9 cellular contexts compared by ENCODE assay signal in genomic region chr10:91190876-91191580, GRCh38.
DNase-seq lines count a peak whose midpoint lies in the region; ATAC-seq and TF ChIP-seq lines count a peak whose summit lies in the region.
"Had no signal": no experiment of that assay in that cellular context is flagged by ENCODE, and none has a peak within 500 bp of the region (broad histone marks: within the 10 kb centered on the region; RNA-seq: fewer than 3 reads in every experiment).

No MANE protein-coding gene starts in this region.

- no peak for TF ChIP-seq CTCF in OCI-LY1 (IDR thresholded peaks at IDR 0.05; ENCODE audit: low read length)

- H3K79me2 ChIP-seq in OCI-LY1 (ENCODE audit: insufficient read depth, low read length), result peaks cover 37% of the 10 kb centered on the region

- ATAC-seq in GM21619 (IDR thresholded peaks at IDR 0.05; ENCODE audit: unreplicated experiment) (peak; percentile 72), HG02938 (IDR thresholded peaks at IDR 0.05; ENCODE audit: unreplicated experiment) (no peak)

- DNase-seq in COLO829 (ENCODE audit: low spot score), result peak; percentile 36
- no peak for DNase-seq in DMS79 treated with DMSO at 0.1 percent for 48 hours (lab: John Stamatoyannopoulos, UW)
- no peak for DNase-seq in NCI-H82 (lab: John Stamatoyannopoulos, UW)
- no peak for DNase-seq in stimulated activated naive CD4-positive, alpha-beta T cell (lab: John Stamatoyannopoulos, UW)
- DNase-seq: lower lobe of right lung had no signal

- H3K4me3 ChIP-seq in OCI-LY1 (ENCODE audit: low read depth, low read length, poor library complexity, severe bottlenecking), result no peak overlapping the region
- H3K4me3 ChIP-seq: lower lobe of right lung had no signal

- H3K27me3 ChIP-seq in OCI-LY1 (ENCODE audit: insufficient read depth, low read length), result no peaks in the 10 kb centered on the region
- H3K27me3 ChIP-seq in layer of hippocampus (ENCODE audit: control insufficient read depth, insufficient read depth, low read length), result no peaks in the 10 kb centered on the region

- peak overlapping the region; percentile 34 for H3K4me2 ChIP-seq in OCI-LY1 (ENCODE audit: low read length)

- no peaks in the 10 kb centered on the region for H3F3A ChIP-seq in OCI-LY1 (ENCODE audit: insufficient read depth, low read length)

- H3K9ac ChIP-seq in OCI-LY1 (ENCODE audit: low read length), result peak overlapping the region; percentile 40; the same call in 1 of the 2 replicates

- no peak overlapping the region for H2AFZ ChIP-seq in OCI-LY1 (ENCODE audit: low read length)

- no peaks in the 10 kb centered on the region for H3K9me2 ChIP-seq in OCI-LY1 (ENCODE audit: low read depth, low read length)

- H3K36me3 ChIP-seq in OCI-LY1 (ENCODE audit: insufficient read depth, low read length), result no peaks in the 10 kb centered on the region; the same call in 1 of the 2 replicates
- H3K36me3 ChIP-seq: lower lobe of right lung had no signal

- no peaks in the 10 kb centered on the region for H3K9me3 ChIP-seq in OCI-LY1 (ENCODE audit: low read length)
- H3K9me3 ChIP-seq: lower lobe of right lung had no signal

- H4K20me1 ChIP-seq in OCI-LY1 (ENCODE audit: insufficient read depth, low read length), result no peaks in the 10 kb centered on the region

- H3K27ac ChIP-seq in OCI-LY1 (ENCODE audit: low read depth, low read length, poor library complexity, severe bottlenecking) (peak overlapping the region; percentile 82), layer of hippocampus (ENCODE audit: low read depth, low read length) (peak overlapping the region; percentile 79)
- H3K27ac ChIP-seq: lower lobe of right lung had no signal

- H3K4me1 ChIP-seq in OCI-LY1 (ENCODE audit: insufficient read depth, low read length, severe bottlenecking), result peaks cover 53% of the 10 kb centered on the region
